18 cellular contexts compared by ENCODE assay signal in the genomic region with DNA sequence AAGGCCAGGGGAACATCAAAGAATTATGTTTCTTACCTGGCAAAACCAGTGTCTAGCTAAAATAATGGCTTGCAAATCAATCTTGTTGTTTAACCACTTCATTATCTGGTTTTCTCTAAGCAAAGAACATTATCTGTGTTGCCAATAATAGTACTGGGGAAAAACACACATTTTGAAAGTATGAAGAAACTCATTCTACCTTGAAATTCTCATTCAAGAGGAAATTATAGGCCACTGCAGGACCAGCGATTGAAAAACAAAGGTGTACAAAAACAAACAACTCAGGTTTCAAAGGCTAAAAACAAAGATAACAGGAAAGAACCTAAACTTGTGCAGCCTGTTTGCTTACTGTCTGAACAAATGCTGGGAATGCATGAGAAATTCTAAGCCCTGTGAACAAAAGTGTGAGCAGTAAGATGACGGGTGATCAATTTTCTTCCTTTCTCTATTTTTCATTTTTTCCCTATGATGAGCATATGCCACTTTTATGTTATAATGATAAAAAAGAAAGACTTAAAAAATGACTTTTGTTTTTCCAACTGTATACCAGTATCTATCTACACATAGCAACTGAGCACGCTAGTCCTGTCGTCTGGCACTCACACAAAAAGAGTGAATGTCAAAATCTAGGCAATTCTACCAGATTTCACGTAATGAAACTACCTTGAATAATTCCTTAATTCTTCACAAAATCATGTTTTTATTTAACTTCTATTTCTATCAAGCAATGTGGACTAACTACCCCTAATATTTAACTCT.
DNase-seq lines count a peak whose midpoint lies in the region; ATAC-seq and TF ChIP-seq lines count a peak whose summit lies in the region.
"Had no signal": no experiment of that assay in that cellular context is flagged by ENCODE, and none has a peak within 500 bp of the region (broad histone marks: within the 10 kb centered on the region; RNA-seq: fewer than 3 reads in every experiment).

No MANE protein-coding gene starts in this region.

- in situ Hi-C loops in GM13976 (cut with MboI; ENCODE audit: low sequenced_read_pairs, unreplicated experiment): no loop called here

- ATAC-seq in HG02678 (IDR thresholded peaks at IDR 0.05; ENCODE audit: unreplicated experiment) (peak; percentile 54), HG02973 (IDR thresholded peaks at IDR 0.05; ENCODE audit: unreplicated experiment) (no peak)
- ATAC-seq: CD8-positive, alpha-beta T cell; heart left ventricle had no signal

- TF ChIP-seq CTCF in GM13976 (IDR thresholded peaks at IDR 0.05; ENCODE audit: borderline replicate concordance, control extremely low read depth, extremely low read depth, insufficient read depth, missing control alignments): no peak
- no peak for TF ChIP-seq CTCF in neutrophil (IDR thresholded peaks at IDR 0.05)

- H3K4me1 ChIP-seq in neutrophil (ENCODE audit: control insufficient read depth in 1 of 2, insufficient read depth in 1 of 2, low read depth in 1 of 2, low read length in 1 of 2): peaks cover 8 to 11% of the 10 kb centered on the region in 2 experiments
- H3K4me1 ChIP-seq: Peyer's patch had no signal

- H3K36me3 ChIP-seq in neutrophil: peaks cover 29% of the 10 kb centered on the region
- H3K36me3 ChIP-seq: heart left ventricle, Peyer's patch, thoracic aorta had no signal

- no peak overlapping the region for H3K4me3 ChIP-seq in neutrophil (ENCODE audit: low read depth in 1 of 2, low read length in 1 of 2)
- H3K4me3 ChIP-seq: heart left ventricle, Peyer's patch, thoracic aorta had no signal

- peak overlapping the region; percentile 21 for H3K27ac ChIP-seq in neutrophil
- H3K27ac ChIP-seq: heart left ventricle, KMS-11, Peyer's patch, thoracic aorta had no signal

- DNase-seq in GM13976 (ENCODE audit: low spot score) (peak; percentile 39), NCI-H774 (lab: John Stamatoyannopoulos, UW) (peak; percentile 65), epidermal melanocyte (ENCODE audit: insufficient read length, low spot score) (no peak), SK-N-DZ (ENCODE audit: low spot score) (no peak)
- DNase-seq in activated CD8-positive, alpha-beta memory T cell treated with anti-CD3 and anti-CD28 coated beads, Interleukin-2, amount 50 U/mL, for 48 hours: no peak
- DNase-seq: activated naive CD4-positive, alpha-beta T cell treated with anti-CD3 and anti-CD28 coated beads, Interleukin-2, amount 50 U/mL, for 16 hours; CD8-positive, alpha-beta T cell; central memory CD4-positive, alpha-beta T cell; heart left ventricle; HFFc6; NCI-H2081 treated with DMSO at 0.1 percent for 48 hours; Peyer's patch; T1000 had no signal

- no peaks in the 10 kb centered on the region for H3K9me3 ChIP-seq in neutrophil
- H3K9me3 ChIP-seq: Peyer's patch, thoracic aorta had no signal

- H3K27me3 ChIP-seq in neutrophil: no peaks in the 10 kb centered on the region
- H3K27me3 ChIP-seq: heart left ventricle, Peyer's patch had no signal

Comparison
In these comparisons a context has a peak if more than half of its experiments do, and no peak if none do; other contexts are left out.
1. DNase-seq: peak in GM13976 (single experiment) and NCI-H774 (single experiment); none in epidermal melanocyte (single experiment), activated CD8-positive, alpha-beta memory T cell treated with anti-CD3 and anti-CD28 coated beads, Interleukin-2, amount 50 U/mL, for 48 hours (single experiment) and SK-N-DZ (single experiment).